In genomic region chr4:165229490-165230200, GRCh38 we compare ENCODE assay signal across 1 cellular context.
TF ChIP-seq lines count a peak whose summit lies in the region.

No MANE protein-coding gene starts in this region.

TF ChIP-seq in K562, 482 proteins besides CTCF, POLR2A, EP300 and RAD21:
- TF ChIP-seq NFIC (IDR thresholded peaks at IDR 0.05), result peak; percentile 13; the same call in 1 of the 2 replicates
